In genomic region chr6:136793348-136793747, GRCh38 we compare ENCODE assay signal across 8 cellular contexts. TPM values are rescaled to one million over a fixed set of nuclear protein-coding genes. Genes with fewer than 3 reads are reported as not detected.
DNase-seq lines count a peak whose midpoint lies in the region; ATAC-seq and TF ChIP-seq lines count a peak whose summit lies in the region.

No MANE protein-coding gene starts in this region.

- ATAC-seq in GM21528 (IDR thresholded peaks at IDR 0.05; ENCODE audit: low FRiP score, unreplicated experiment) (no peak), mucosa of descending colon (no peak), GM21526 (IDR thresholded peaks at IDR 0.05; ENCODE audit: low FRiP score, unreplicated experiment) (no peak)

- H2AFZ ChIP-seq in MM.1S (ENCODE audit: low read length) (peak overlapping the region; percentile 100), trophoblast cell (ENCODE audit: insufficient read depth, low read length, poor library complexity) (no peak overlapping the region)

- no peak overlapping the region for H3K23ac ChIP-seq in trophoblast cell (ENCODE audit: low read length)

- H3K79me2 ChIP-seq in DOHH2 (ENCODE audit: control insufficient read depth, low read length): no peaks in the 10 kb centered on the region
- H3K79me2 ChIP-seq in MM.1S (ENCODE audit: low read length): peaks cover 31% of the 10 kb centered on the region
- H3K79me2 ChIP-seq in trophoblast cell (ENCODE audit: control insufficient read depth, insufficient read depth, low read length, poor library complexity): peaks cover 3% of the 10 kb centered on the region

- H3K27me3 ChIP-seq in DOHH2 (ENCODE audit: control insufficient read depth, low read length): peaks cover 24% of the 10 kb centered on the region
- H3K27me3 ChIP-seq in MM.1S (replicated peaks; ENCODE audit: insufficient read depth, low read length): no peaks in the 10 kb centered on the region
- H3K27me3 ChIP-seq in duodenal mucosa (ENCODE audit: control insufficient read depth in 1 of 2, insufficient read depth in 2 of 2, low read length in 2 of 2): no peaks in the 10 kb centered on the region
- no peaks in the 10 kb centered on the region for H3K27me3 ChIP-seq in trophoblast cell (ENCODE audit: insufficient read depth, low read length)

- H3K9me2 ChIP-seq in DOHH2 (replicated peaks; ENCODE audit: control insufficient read depth, low read length) (no peaks in the 10 kb centered on the region), MM.1S (replicated peaks; ENCODE audit: insufficient read depth, low read length) (no peaks in the 10 kb centered on the region)

- H3K36me3 ChIP-seq in DOHH2 (ENCODE audit: control insufficient read depth, low read length) (no peaks in the 10 kb centered on the region), MM.1S (replicated peaks; ENCODE audit: insufficient read depth, low read length) (no peaks in the 10 kb centered on the region), duodenal mucosa (ENCODE audit: control insufficient read depth in 1 of 2, insufficient read depth in 2 of 2, low read length in 2 of 2) (no peaks in the 10 kb centered on the region), trophoblast cell (ENCODE audit: control insufficient read depth in 1 of 2, insufficient read depth in 2 of 2, low read length in 2 of 2) (no peaks in the 10 kb centered on the region), mucosa of descending colon (ENCODE audit: low read depth) (no peaks in the 10 kb centered on the region)

- H3F3A ChIP-seq in DOHH2 (ENCODE audit: control insufficient read depth, insufficient read depth) (peaks cover 9% of the 10 kb centered on the region; the same call in 1 of the 2 replicates), MM.1S (ENCODE audit: insufficient read depth, low read length) (peaks cover 21% of the 10 kb centered on the region)

- TF ChIP-seq CTCF in DOHH2 (IDR thresholded peaks at IDR 0.05; ENCODE audit: low read depth, low read length, poor library complexity, severe bottlenecking) (no peak), MM.1S (IDR thresholded peaks at IDR 0.05; ENCODE audit: low read length) (no peak), mucosa of descending colon (IDR thresholded peaks at IDR 0.05) (no peak)

- H3K9me3 ChIP-seq in DOHH2 (ENCODE audit: control insufficient read depth, insufficient read depth, low read length) (no peaks in the 10 kb centered on the region), MM.1S (replicated peaks; ENCODE audit: insufficient read depth, low read length) (no peaks in the 10 kb centered on the region), duodenal mucosa (ENCODE audit: control insufficient read depth in 1 of 2, low read length in 2 of 2) (no peaks in the 10 kb centered on the region), trophoblast cell (ENCODE audit: insufficient read depth, low read depth, low read length) (no peaks in the 10 kb centered on the region), mucosa of descending colon (no peaks in the 10 kb centered on the region)

- no peak overlapping the region for H2BK120ac ChIP-seq in trophoblast cell (ENCODE audit: insufficient read depth, low read length, poor library complexity)

- H3K4me1 ChIP-seq in DOHH2 (ENCODE audit: control insufficient read depth, low read length) (peaks cover 31% of the 10 kb centered on the region), MM.1S (ENCODE audit: low read length) (peaks cover 12% of the 10 kb centered on the region), duodenal mucosa (ENCODE audit: control insufficient read depth in 1 of 2, insufficient read depth in 2 of 2, low read length in 2 of 2) (peaks cover 15% of the 10 kb centered on the region in 2 donors), trophoblast cell (ENCODE audit: control insufficient read depth in 1 of 2, insufficient read depth in 2 of 2, low read length in 2 of 2) (peaks cover 0 to 7% of the 10 kb centered on the region in 2 experiments), mucosa of descending colon (ENCODE audit: low read depth) (peaks cover 7% of the 10 kb centered on the region)

- peak overlapping the region; percentile 86 for H3K4me3 ChIP-seq in DOHH2 (ENCODE audit: low read length)
- H3K4me3 ChIP-seq in MM.1S (ENCODE audit: low read length): peak overlapping the region; percentile 98
- peak overlapping the region; percentile 73 to 99 for H3K4me3 ChIP-seq in duodenal mucosa (ENCODE audit: low read depth in 1 of 2, low read length in 2 of 2)
- H3K4me3 ChIP-seq in trophoblast cell (ENCODE audit: low read depth, low read length): no peak overlapping the region
- no peak overlapping the region for H3K4me3 ChIP-seq in mucosa of descending colon

- no peak overlapping the region for H4K8ac ChIP-seq in trophoblast cell (ENCODE audit: low read depth, low read length)

- peak overlapping the region; percentile 87 for H3K9ac ChIP-seq in MM.1S (ENCODE audit: low read length)
- peak overlapping the region; percentile 80 to 99 for H3K9ac ChIP-seq in duodenal mucosa (ENCODE audit: low read depth in 1 of 2, low read length in 2 of 2)
- H3K9ac ChIP-seq in trophoblast cell (ENCODE audit: low read length): no peak overlapping the region

- peaks cover 4% of the 10 kb centered on the region for H3K79me1 ChIP-seq in trophoblast cell (ENCODE audit: low read length)

- no peak overlapping the region for H3K18ac ChIP-seq in trophoblast cell (ENCODE audit: low read length)

- intact Hi-C loops in mucosa of descending colon (cut with DNase I, micrococcal nuclease): loop anchor here (2.0 to 5.0 kb wide), 3 partner anchors 149 to 211 kb away; no protein-coding TSS in a partner anchor

- DNase-seq in MM.1S (peak; percentile 33), trophoblast cell (peak in 1 of 2 donors; percentile 12), inferior parietal cortex (ENCODE audit: extremely low spot score) (no peak), mucosa of descending colon (no peak)

- no peak overlapping the region for H3K14ac ChIP-seq in trophoblast cell (ENCODE audit: low read length)

- H4K20me1 ChIP-seq in DOHH2 (ENCODE audit: control insufficient read depth, insufficient read depth, low read depth, low read length) (no peaks in the 10 kb centered on the region), MM.1S (ENCODE audit: insufficient read depth, low read length) (no peaks in the 10 kb centered on the region; the same call in 1 of the 2 replicates)

- no peak overlapping the region for H2BK12ac ChIP-seq in trophoblast cell (ENCODE audit: low read length)

- H3K27ac ChIP-seq in DOHH2 (ENCODE audit: low read depth, low read length) (no peak overlapping the region), MM.1S (ENCODE audit: low read length) (peak overlapping the region; percentile 84; the same call in 1 of the 2 replicates), duodenal mucosa (ENCODE audit: low read depth, low read length) (no peak overlapping the region), trophoblast cell (ENCODE audit: low read depth, low read length) (no peak overlapping the region)

- no peak overlapping the region for H2BK5ac ChIP-seq in trophoblast cell (ENCODE audit: low read depth, low read length, poor library complexity)

- no peak overlapping the region for H4K91ac ChIP-seq in trophoblast cell (ENCODE audit: low read depth, low read length)

- no peak overlapping the region for H4K12ac ChIP-seq in trophoblast cell (ENCODE audit: low read depth, low read length)

- H3K4ac ChIP-seq in trophoblast cell (ENCODE audit: low read depth, low read length): no peak overlapping the region

- no CpG with 5 or more reads among the region's 8 CpGs for WGBS in trophoblast cell (ENCODE audit: extremely low coverage, insufficient coverage, insufficient read length)

- H3K4me2 ChIP-seq in DOHH2 (ENCODE audit: low read length): peak overlapping the region; percentile 89
- peak overlapping the region; percentile 81 for H3K4me2 ChIP-seq in MM.1S (ENCODE audit: low read depth, low read length)
- peak overlapping the region; percentile 68 for H3K4me2 ChIP-seq in trophoblast cell (ENCODE audit: low read length)

- no peak overlapping the region for H2AK5ac ChIP-seq in trophoblast cell (ENCODE audit: low read length)

RNA-seq across cellular contexts. Expression of gene MAP3K5, which starts 1.1 kb away (rescaled TPM):
- 1.2 and 1.3 TPM in 2 replicates for polyA plus RNA-seq in trophoblast cell (2013)
- total RNA-seq in mucosa of descending colon: 10 to 100 TPM; 12.6 to 18.2 (median 16.3) TPM

RNA-seq across cellular contexts. Expression of gene PEX7, which starts 29.0 kb away (rescaled TPM):
- polyA plus RNA-seq in trophoblast cell (2013): 4.0 and 5.0 TPM in 2 replicates
- total RNA-seq in mucosa of descending colon: 10 to 100 TPM in 2 of 3 donors, 1 to 10 TPM in 1; 4.3 to 10.7 (median 10.2) TPM

Comparison
In these comparisons a context has a peak if more than half of its experiments do, and no peak if none do; other contexts are left out.
1. H3K4me3 ChIP-seq: peak in DOHH2 (single experiment), MM.1S (single experiment) and duodenal mucosa (2 of 2); none in trophoblast cell (single experiment) and mucosa of descending colon (single experiment).
2. Peak in every context shown above with its lines, with median percentiles within 50 percentile points of each other: H3K4me2 ChIP-seq.